Comparison of ENCODE assay signal across 1 cellular context in the genomic region with DNA sequence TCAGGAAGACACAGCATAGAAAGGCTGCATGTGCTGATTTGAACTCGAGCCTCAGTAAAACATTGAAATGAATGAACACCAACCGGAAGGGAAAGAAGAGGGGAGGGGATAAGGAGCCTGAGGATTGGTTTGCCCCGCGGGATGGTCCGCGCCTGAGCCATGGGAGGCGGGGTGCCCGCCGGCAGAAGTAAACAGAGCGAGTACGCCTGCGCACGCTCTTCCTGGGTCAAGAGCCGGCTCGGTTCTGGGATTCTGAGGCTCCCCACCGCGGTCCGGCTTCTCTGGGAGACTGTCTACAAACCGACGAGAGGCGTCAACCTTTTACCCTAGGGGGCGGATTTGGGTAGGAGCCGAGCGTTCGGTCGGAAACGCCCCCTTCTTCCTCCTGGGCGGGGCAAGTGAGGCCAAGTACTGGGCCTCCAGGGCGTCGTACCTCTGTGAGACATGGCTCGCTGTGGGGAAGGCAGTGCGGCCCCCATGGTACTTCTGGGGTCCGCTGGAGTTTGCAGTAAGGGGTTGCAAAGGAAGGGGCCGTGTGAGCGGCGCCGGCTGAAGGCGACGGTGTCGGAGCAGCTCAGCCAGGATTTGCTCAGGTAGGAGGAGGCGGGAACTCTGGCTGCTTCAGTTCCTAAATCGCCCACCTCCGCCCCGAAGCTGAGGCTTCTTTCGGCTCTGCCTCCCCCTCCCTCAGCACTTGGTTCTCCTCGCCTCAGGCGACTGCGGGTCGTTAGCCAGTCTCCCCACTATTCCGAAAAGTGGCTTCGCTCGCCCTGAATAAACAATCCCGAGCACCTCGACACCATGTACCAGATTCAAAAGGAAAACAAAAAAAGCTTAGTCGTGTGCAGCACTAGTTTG.
TF ChIP-seq lines count a peak whose summit lies in the region.

A gene (plus strand): TSS at position 218 of the 858 bp plus-strand sequence. CDS start 227 bp downstream, at position 445.

TF ChIP-seq in K562, 482 proteins besides CTCF, POLR2A, EP300 and RAD21 (continued from another document and continues in another):
- TF ChIP-seq CREM (IDR thresholded peaks at IDR 0.05; ENCODE audit: low read depth) (0 out of 2 replicates have a peak, but pooled peaks have one; percentile 9), DIDO1 (tag; IDR thresholded peaks at IDR 0.05; ENCODE audit: low read depth) (0 out of 2 replicates have a peak, but pooled peaks have one; percentile 37), RBBP5 (IDR thresholded peaks at IDR 0.05; ENCODE audit: borderline replicate concordance, insufficient read depth, low read length, poor library complexity, severe bottlenecking) (peak; percentile 55), GATAD2B (IDR thresholded peaks at IDR 0.05; ENCODE audit: borderline replicate concordance) (no peak), TRIM24 (IDR thresholded peaks at IDR 0.05) (no peak), U2AF2 (optimal IDR thresholded peaks at IDR 0.05; ENCODE audit: low read depth, low read length) (no peak), SREBF1 (IDR thresholded peaks at IDR 0.05; ENCODE audit: borderline replicate concordance, low read depth, low read length) (no peak), NFRKB (IDR thresholded peaks at IDR 0.05; ENCODE audit: low read depth) (no peak), MEF2D (tag; conservative IDR thresholded peaks at IDR 0.05; ENCODE audit: low read depth) (no peak), GATAD2A (IDR thresholded peaks at IDR 0.05) (no peak), ZNF184 (CRISPR knock-in tag; IDR thresholded peaks at IDR 0.05) (no peak), CCNT2 (IDR thresholded peaks at IDR 0.05; ENCODE audit: borderline replicate concordance, extremely low read depth, insufficient read length, low read depth, low read length) (no peak), RBM22 (IDR thresholded peaks at IDR 0.05; ENCODE audit: low read depth, low read length, poor library complexity, severe bottlenecking) (no peak), BCOR (IDR thresholded peaks at IDR 0.05) (no peak), TEAD1 (CRISPR knock-in tag; IDR thresholded peaks at IDR 0.05) (peak in 1 of 2 experiments; percentile 54; a peak in 1 of 4 replicates), ARID2 (IDR thresholded peaks at IDR 0.05) (no peak), ZNF76 (CRISPR knock-in tag; IDR thresholded peaks at IDR 0.05; ENCODE audit: borderline replicate concordance) (no peak), IRF2 (CRISPR knock-in tag; IDR thresholded peaks at IDR 0.05) (no peak), STAT5B (CRISPR knock-in tag; IDR thresholded peaks at IDR 0.05) (no peak), TAF1 (IDR thresholded peaks at IDR 0.05; ENCODE audit: control insufficient read depth, extremely low read depth, insufficient read depth, low read length, severe bottlenecking) (peak; percentile 48), POLR2AphosphoS2 (IDR thresholded peaks at IDR 0.05; ENCODE audit: low read length) (no peak), ZBTB7A (IDR thresholded peaks at IDR 0.05; ENCODE audit: borderline replicate concordance, control insufficient read depth, low read depth, low read length) (peak; percentile 42; the same call in 1 of the 2 replicates), TAF7 (tag; IDR thresholded peaks at IDR 0.05) (0 out of 2 replicates have a peak, but pooled peaks have one; percentile 10), ZNF143 (CRISPR knock-in tag; IDR thresholded peaks at IDR 0.05) (no peak), BRCA1 (IDR thresholded peaks at IDR 0.05) (no peak), BRCA1 (CRISPR knock-in tag; IDR thresholded peaks at IDR 0.05) (no peak), ZFX (CRISPR knock-in tag; IDR thresholded peaks at IDR 0.05) (peak; percentile 90), SNRNP70 (optimal IDR thresholded peaks at IDR 0.05; ENCODE audit: low read depth, low read length) (no peak), ZNF384 (IDR thresholded peaks at IDR 0.05; ENCODE audit: low read depth, low read length) (no peak), TBP (optimal IDR thresholded peaks at IDR 0.05; ENCODE audit: low read depth, low read length) (peak; percentile 7), BMI1 (IDR thresholded peaks at IDR 0.05; ENCODE audit: low read length) (no peak)
- TF ChIP-seq, protein P1, sequence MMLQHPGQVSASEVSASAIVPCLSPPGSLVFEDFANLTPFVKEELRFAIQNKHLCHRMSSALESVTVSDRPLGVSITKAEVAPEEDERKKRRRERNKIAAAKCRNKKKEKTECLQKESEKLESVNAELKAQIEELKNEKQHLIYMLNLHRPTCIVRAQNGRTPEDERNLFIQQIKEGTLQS (IDR thresholded peaks at IDR 0.05): no peak
- TF ChIP-seq, protein P1 (CRISPR knock-in tag; conservative IDR thresholded peaks at IDR 0.05): no peak
- TF ChIP-seq, protein P2, sequence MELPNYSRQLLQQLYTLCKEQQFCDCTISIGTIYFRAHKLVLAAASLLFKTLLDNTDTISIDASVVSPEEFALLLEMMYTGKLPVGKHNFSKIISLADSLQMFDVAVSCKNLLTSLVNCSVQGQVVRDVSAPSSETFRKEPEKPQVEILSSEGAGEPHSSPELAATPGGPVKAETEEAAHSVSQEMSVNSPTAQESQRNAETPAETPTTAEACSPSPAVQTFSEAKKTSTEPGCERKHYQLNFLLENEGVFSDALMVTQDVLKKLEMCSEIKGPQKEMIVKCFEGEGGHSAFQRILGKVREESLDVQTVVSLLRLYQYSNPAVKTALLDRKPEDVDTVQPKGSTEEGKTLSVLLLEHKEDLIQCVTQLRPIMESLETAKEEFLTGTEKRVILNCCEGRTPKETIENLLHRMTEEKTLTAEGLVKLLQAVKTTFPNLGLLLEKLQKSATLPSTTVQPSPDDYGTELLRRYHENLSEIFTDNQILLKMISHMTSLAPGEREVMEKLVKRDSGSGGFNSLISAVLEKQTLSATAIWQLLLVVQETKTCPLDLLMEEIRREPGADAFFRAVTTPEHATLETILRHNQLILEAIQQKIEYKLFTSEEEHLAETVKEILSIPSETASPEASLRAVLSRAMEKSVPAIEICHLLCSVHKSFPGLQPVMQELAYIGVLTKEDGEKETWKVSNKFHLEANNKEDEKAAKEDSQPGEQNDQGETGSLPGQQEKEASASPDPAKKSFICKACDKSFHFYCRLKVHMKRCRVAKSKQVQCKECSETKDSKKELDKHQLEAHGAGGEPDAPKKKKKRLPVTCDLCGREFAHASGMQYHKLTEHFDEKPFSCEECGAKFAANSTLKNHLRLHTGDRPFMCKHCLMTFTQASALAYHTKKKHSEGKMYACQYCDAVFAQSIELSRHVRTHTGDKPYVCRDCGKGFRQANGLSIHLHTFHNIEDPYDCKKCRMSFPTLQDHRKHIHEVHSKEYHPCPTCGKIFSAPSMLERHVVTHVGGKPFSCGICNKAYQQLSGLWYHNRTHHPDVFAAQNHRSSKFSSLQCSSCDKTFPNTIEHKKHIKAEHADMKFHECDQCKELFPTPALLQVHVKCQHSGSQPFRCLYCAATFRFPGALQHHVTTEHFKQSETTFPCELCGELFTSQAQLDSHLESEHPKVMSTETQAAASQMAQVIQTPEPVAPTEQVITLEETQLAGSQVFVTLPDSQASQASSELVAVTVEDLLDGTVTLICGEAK (IDR thresholded peaks at IDR 0.05): peak; percentile 47; the same call in 1 of the 2 replicates
- TF ChIP-seq, protein P2 (CRISPR knock-in tag; IDR thresholded peaks at IDR 0.05): no peak
- TF ChIP-seq, protein P3, sequence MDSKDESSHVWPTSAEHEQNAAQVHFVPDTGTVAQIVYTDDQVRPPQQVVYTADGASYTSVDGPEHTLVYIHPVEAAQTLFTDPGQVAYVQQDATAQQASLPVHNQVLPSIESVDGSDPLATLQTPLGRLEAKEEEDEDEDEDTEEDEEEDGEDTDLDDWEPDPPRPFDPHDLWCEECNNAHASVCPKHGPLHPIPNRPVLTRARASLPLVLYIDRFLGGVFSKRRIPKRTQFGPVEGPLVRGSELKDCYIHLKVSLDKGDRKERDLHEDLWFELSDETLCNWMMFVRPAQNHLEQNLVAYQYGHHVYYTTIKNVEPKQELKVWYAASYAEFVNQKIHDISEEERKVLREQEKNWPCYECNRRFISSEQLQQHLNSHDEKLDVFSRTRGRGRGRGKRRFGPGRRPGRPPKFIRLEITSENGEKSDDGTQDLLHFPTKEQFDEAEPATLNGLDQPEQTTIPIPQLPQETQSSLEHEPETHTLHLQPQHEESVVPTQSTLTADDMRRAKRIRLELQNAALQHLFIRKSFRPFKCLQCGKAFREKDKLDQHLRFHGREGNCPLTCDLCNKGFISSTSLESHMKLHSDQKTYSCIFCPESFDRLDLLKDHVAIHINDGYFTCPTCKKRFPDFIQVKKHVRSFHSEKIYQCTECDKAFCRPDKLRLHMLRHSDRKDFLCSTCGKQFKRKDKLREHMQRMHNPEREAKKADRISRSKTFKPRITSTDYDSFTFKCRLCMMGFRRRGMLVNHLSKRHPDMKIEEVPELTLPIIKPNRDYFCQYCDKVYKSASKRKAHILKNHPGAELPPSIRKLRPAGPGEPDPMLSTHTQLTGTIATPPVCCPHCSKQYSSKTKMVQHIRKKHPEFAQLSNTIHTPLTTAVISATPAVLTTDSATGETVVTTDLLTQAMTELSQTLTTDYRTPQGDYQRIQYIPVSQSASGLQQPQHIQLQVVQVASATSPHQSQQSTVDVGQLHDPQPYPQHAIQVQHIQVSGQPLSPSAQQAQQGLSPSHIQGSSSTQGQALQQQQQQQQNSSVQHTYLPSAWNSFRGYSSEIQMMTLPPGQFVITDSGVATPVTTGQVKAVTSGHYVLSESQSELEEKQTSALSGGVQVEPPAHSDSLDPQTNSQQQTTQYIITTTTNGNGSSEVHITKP (IDR thresholded peaks at IDR 0.05; ENCODE audit: partially characterized antibody): peak; percentile 98
- TF ChIP-seq, protein P4, sequence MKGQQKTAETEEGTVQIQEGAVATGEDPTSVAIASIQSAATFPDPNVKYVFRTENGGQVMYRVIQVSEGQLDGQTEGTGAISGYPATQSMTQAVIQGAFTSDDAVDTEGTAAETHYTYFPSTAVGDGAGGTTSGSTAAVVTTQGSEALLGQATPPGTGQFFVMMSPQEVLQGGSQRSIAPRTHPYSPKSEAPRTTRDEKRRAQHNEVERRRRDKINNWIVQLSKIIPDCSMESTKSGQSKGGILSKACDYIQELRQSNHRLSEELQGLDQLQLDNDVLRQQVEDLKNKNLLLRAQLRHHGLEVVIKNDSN (CRISPR knock-in tag; IDR thresholded peaks at IDR 0.05): no peak
- TF ChIP-seq, protein P5, sequence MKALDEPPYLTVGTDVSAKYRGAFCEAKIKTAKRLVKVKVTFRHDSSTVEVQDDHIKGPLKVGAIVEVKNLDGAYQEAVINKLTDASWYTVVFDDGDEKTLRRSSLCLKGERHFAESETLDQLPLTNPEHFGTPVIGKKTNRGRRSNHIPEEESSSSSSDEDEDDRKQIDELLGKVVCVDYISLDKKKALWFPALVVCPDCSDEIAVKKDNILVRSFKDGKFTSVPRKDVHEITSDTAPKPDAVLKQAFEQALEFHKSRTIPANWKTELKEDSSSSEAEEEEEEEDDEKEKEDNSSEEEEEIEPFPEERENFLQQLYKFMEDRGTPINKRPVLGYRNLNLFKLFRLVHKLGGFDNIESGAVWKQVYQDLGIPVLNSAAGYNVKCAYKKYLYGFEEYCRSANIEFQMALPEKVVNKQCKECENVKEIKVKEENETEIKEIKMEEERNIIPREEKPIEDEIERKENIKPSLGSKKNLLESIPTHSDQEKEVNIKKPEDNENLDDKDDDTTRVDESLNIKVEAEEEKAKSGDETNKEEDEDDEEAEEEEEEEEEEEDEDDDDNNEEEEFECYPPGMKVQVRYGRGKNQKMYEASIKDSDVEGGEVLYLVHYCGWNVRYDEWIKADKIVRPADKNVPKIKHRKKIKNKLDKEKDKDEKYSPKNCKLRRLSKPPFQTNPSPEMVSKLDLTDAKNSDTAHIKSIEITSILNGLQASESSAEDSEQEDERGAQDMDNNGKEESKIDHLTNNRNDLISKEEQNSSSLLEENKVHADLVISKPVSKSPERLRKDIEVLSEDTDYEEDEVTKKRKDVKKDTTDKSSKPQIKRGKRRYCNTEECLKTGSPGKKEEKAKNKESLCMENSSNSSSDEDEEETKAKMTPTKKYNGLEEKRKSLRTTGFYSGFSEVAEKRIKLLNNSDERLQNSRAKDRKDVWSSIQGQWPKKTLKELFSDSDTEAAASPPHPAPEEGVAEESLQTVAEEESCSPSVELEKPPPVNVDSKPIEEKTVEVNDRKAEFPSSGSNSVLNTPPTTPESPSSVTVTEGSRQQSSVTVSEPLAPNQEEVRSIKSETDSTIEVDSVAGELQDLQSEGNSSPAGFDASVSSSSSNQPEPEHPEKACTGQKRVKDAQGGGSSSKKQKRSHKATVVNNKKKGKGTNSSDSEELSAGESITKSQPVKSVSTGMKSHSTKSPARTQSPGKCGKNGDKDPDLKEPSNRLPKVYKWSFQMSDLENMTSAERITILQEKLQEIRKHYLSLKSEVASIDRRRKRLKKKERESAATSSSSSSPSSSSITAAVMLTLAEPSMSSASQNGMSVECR (CRISPR knock-in tag; IDR thresholded peaks at IDR 0.05): peak; percentile 47; the same call in 1 of the 2 replicates
- TF ChIP-seq, protein P6, sequence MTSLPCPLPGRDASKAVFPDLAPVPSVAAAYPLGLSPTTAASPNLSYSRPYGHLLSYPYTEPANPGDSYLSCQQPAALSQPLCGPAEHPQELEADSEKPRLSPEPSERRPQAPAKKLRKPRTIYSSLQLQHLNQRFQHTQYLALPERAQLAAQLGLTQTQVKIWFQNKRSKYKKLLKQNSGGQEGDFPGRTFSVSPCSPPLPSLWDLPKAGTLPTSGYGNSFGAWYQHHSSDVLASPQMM (CRISPR knock-in tag; IDR thresholded peaks at IDR 0.05): no peak
